ENCODE assay signal across 3 cellular contexts in genomic region chr17:77916771-77917481, GRCh38.
A peak's percentile ranks its signal among the peaks of the same experiment; 100 is the strongest.
TF ChIP-seq lines count a peak whose summit lies in the region.

No MANE protein-coding gene starts in this region.

TF ChIP-seq in A549, 52 proteins besides CTCF, POLR2A, EP300 and RAD21:
- no peak for TF ChIP-seq ZFP36 (IDR thresholded peaks at IDR 0.05; ENCODE audit: borderline replicate concordance, partially characterized antibody)
- no peak for TF ChIP-seq JUNB (IDR thresholded peaks at IDR 0.05)
- no peak for TF ChIP-seq CBX2 (IDR thresholded peaks at IDR 0.05; ENCODE audit: borderline replicate concordance, low read depth)
- no peak for TF ChIP-seq RFX5 (IDR thresholded peaks at IDR 0.05)
- no peak for TF ChIP-seq HOXB13 (CRISPR knock-in tag; IDR thresholded peaks at IDR 0.05; ENCODE audit: low read depth)
- no peak for TF ChIP-seq CEBPB (IDR thresholded peaks at IDR 0.05)
- TF ChIP-seq SMC3 (IDR thresholded peaks at IDR 0.05) = no peak
TF ChIP-seq in A549: peak in this region for 0.

TF ChIP-seq in GM23338, 12 proteins besides CTCF, POLR2A, EP300 and RAD21:
- TF ChIP-seq POLR2AphosphoS5 (IDR thresholded peaks at IDR 0.05; ENCODE audit: low read depth) = no peak

TF ChIP-seq in HepG2, 621 proteins besides CTCF, POLR2A, EP300 and RAD21:
- TF ChIP-seq GABPA (IDR thresholded peaks at IDR 0.05; ENCODE audit: low read depth, low read length) (no peak), GABPA (CRISPR knock-in tag; IDR thresholded peaks at IDR 0.05; ENCODE audit: low read depth) (no peak), EZH2 (conservative IDR thresholded peaks at IDR 0.05; ENCODE audit: low read depth, low read length) (peak; percentile 40; the same call in 1 of the 2 replicates), ZFP62 (CRISPR knock-in tag; IDR thresholded peaks at IDR 0.05) (no peak)
